35 cellular contexts compared by ENCODE assay signal in genomic region chr2:229042349-229042748, GRCh38.
"Had no signal": no experiment of that assay in that cellular context is flagged by ENCODE, and none has a peak within 500 bp of the region (broad histone marks: within the 10 kb centered on the region; RNA-seq: fewer than 3 reads in every experiment).

No MANE protein-coding gene starts in this region.

- H3K9ac ChIP-seq: KMS-11 had no signal

- H3K36me3 ChIP-seq: MG63 had no signal

- H3K4me2 ChIP-seq: KMS-11 had no signal

- H3K9me3 ChIP-seq: MG63 had no signal

- H3K27me3 ChIP-seq: MG63 had no signal

- DNase-seq: Karpas-422, Kasumi-1, KG1, MG63, MM.1S, MV-4-11, NCI-H1048, NCI-H1092, NCI-H1092 treated with DMSO at 0.1 percent for 48 hours, NCI-H1105, NCI-H1105 treated with DMSO at 0.1 percent for 48 hours, NCI-H1417, NCI-H1417 treated with DMSO at 0.1 percent for 48 hours, NCI-H1436, NCI-H1436 treated with DMSO at 0.1 percent for 48 hours, NCI-H146, NCI-H1694, NCI-H1694 treated with DMSO at 0.1 percent for 48 hours, NCI-H187, NCI-H187 treated with DMSO at 0.1 percent for 48 hours, NCI-H1930, NCI-H2029, NCI-H2029 treated with DMSO at 0.1 percent for 48 hours, NCI-H2081, NCI-H2081 treated with DMSO at 0.1 percent for 48 hours, NCI-H2107, NCI-H2171, NCI-H2171 treated with DMSO at 0.1 percent for 48 hours, NCI-H2227 treated with DMSO at 0.1 percent for 48 hours, NCI-H226, NCI-H345, NCI-H446, NCI-H446 treated with DMSO at 0.1 percent for 48 hours, NCI-H510A had no signal

- H3K27ac ChIP-seq: KMS-11 had no signal

- H3K4me3 ChIP-seq: MG63 had no signal
